ENCODE assay signal across 25 cellular contexts in the genomic region with DNA sequence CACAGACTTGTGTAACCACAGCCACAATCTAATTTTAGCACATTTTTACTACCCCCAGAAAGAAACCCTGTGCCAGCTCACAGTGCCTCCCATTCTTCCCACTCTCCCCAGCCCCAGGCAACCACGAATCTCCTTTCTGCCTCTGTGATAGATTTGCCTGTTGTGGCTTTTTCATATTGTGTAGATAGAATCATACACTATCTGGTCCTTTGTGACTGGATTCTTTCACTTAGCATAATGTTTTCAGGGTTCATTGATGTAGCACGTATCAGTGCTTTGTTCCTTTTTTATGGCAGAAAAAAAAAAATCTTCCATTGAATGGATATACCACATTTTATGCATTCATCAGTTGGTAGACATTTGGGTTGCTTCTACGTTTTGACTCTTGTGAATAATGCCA.
DNase-seq lines count a peak whose midpoint lies in the region; ATAC-seq and TF ChIP-seq lines count a peak whose summit lies in the region.
"Had no signal": no experiment of that assay in that cellular context is flagged by ENCODE, and none has a peak within 500 bp of the region (broad histone marks: within the 10 kb centered on the region; RNA-seq: fewer than 3 reads in every experiment).

No MANE protein-coding gene starts in this region.

- TF ChIP-seq POLR2A in upper lobe of left lung (IDR thresholded peaks at IDR 0.05), result no peak

- WGBS in upper lobe of left lung, 2 donors, result 84 to 86% methylated on average over 3 of the region's 3 CpGs

- peaks cover 59% of the 10 kb centered on the region for H3K36me3 Mint-ChIP-seq in activated T-helper 17 cell treated with anti-CD3 and anti-CD28 coated beads, Interleukin-2, amount 50 U/mL, for 72 hours (ENCODE audit: low read depth)

- TF ChIP-seq EP300 in upper lobe of left lung (IDR thresholded peaks at IDR 0.05), result no peak

- H3K4me3 Mint-ChIP-seq in activated T-helper 17 cell treated with anti-CD3 and anti-CD28 coated beads, Interleukin-2, amount 50 U/mL, for 72 hours, result no peak overlapping the region
- H3K4me3 Mint-ChIP-seq: memory B cell; naive thymus-derived CD8-positive, alpha-beta T cell had no signal

- peak; percentile 17 for DNase-seq in activated CD4-positive, alpha-beta T cell treated with anti-CD3 and anti-CD28 coated beads for 48 hours
- no peak for DNase-seq in activated CD4-positive, alpha-beta T cell treated with anti-CD3 and anti-CD28 coated beads, Interleukin-2, amount 50 U/mL, for 1 hour
- DNase-seq in EL (peak; percentile 23), renal cortical epithelial cell (ENCODE audit: low read depth) (peak; percentile 43), upper lobe of left lung (no peak)
- no peak for DNase-seq in central memory CD4-positive, alpha-beta T cell
- DNase-seq: activated CD4-positive, CD25-positive, alpha-beta regulatory T cell; activated naive CD4-positive, alpha-beta T cell treated with anti-CD3 and anti-CD28 coated beads, Interleukin-2, amount 50 U/mL, for 16 hours; C1 segment of cervical spinal cord; dermis blood vessel endothelial cell; foreskin fibroblast; hypothalamus; naive thymus-derived CD8-positive, alpha-beta T cell; NCI-H1417 treated with DMSO at 0.1 percent for 48 hours; NCI-H2171; NCI-H69; pancreas; SIG-M5; sigmoid colon; stimulated activated CD4-positive, alpha-beta T cell treated with anti-CD3 and anti-CD28 coated beads, Interleukin-2, amount 100 ng/mL, for 48 hours; substantia nigra had no signal

- ATAC-seq in activated T-helper 17 cell treated with anti-CD3 and anti-CD28 coated beads, Interleukin-2, amount 50 U/mL, for 72 hours (replicated peaks), result peak; percentile 85
- no peak for ATAC-seq in GM21360 (IDR thresholded peaks at IDR 0.05; ENCODE audit: unreplicated experiment)
- ATAC-seq in upper lobe of left lung (ENCODE audit: low FRiP score in 2 of 2), result no peak
- ATAC-seq: A549; naive thymus-derived CD8-positive, alpha-beta T cell; pancreas had no signal

- H3K9me3 ChIP-seq in upper lobe of left lung, result no peaks in the 10 kb centered on the region
- H3K9me3 ChIP-seq: A549, pancreas, sigmoid colon had no signal

- H3K27ac Mint-ChIP-seq in activated T-helper 17 cell treated with anti-CD3 and anti-CD28 coated beads, Interleukin-2, amount 50 U/mL, for 72 hours, result peak overlapping the region; percentile 11
- H3K27ac Mint-ChIP-seq: memory B cell had no signal

- H3K36me3 ChIP-seq in upper lobe of left lung, result peaks cover 0 to 50% (median 18%) of the 10 kb centered on the region in 4 donors

- no peaks in the 10 kb centered on the region for H3K9me3 Mint-ChIP-seq in activated T-helper 17 cell treated with anti-CD3 and anti-CD28 coated beads, Interleukin-2, amount 50 U/mL, for 72 hours
- H3K9me3 Mint-ChIP-seq: memory B cell had no signal

- no peak for TF ChIP-seq CTCF in upper lobe of left lung (IDR thresholded peaks at IDR 0.05)

- H3K27me3 ChIP-seq in upper lobe of left lung, result no peaks in the 10 kb centered on the region
- H3K27me3 ChIP-seq: pancreas, sigmoid colon had no signal

- H3K27ac ChIP-seq in upper lobe of left lung, result no peak overlapping the region
- H3K27ac ChIP-seq: A549, pancreas, sigmoid colon had no signal

- peaks cover 0 to 7% (median 2%) of the 10 kb centered on the region in 4 donors for H3K4me1 ChIP-seq in upper lobe of left lung
- H3K4me1 ChIP-seq: A549, pancreas, sigmoid colon had no signal

- H3K4me1 Mint-ChIP-seq in activated T-helper 17 cell treated with anti-CD3 and anti-CD28 coated beads, Interleukin-2, amount 50 U/mL, for 72 hours, result no peaks in the 10 kb centered on the region

- H3K27me3 Mint-ChIP-seq in activated T-helper 17 cell treated with anti-CD3 and anti-CD28 coated beads, Interleukin-2, amount 50 U/mL, for 72 hours, result no peaks in the 10 kb centered on the region
- H3K27me3 Mint-ChIP-seq: memory B cell; naive thymus-derived CD8-positive, alpha-beta T cell had no signal

- H3K4me3 ChIP-seq in upper lobe of left lung, result no peak overlapping the region
- H3K4me3 ChIP-seq: A549, pancreas, sigmoid colon had no signal

Comparison
In these comparisons a context has a peak if more than half of its experiments do, and no peak if none do; other contexts are left out.
1. DNase-seq: peak in activated CD4-positive, alpha-beta T cell treated with anti-CD3 and anti-CD28 coated beads for 48 hours (single experiment), EL (single experiment) and renal cortical epithelial cell (single experiment); none in activated CD4-positive, alpha-beta T cell treated with anti-CD3 and anti-CD28 coated beads, Interleukin-2, amount 50 U/mL, for 1 hour (single experiment), upper lobe of left lung (0 of 2) and central memory CD4-positive, alpha-beta T cell (single experiment).